ENCODE assay signal across 9 cellular contexts in the genomic region with DNA sequence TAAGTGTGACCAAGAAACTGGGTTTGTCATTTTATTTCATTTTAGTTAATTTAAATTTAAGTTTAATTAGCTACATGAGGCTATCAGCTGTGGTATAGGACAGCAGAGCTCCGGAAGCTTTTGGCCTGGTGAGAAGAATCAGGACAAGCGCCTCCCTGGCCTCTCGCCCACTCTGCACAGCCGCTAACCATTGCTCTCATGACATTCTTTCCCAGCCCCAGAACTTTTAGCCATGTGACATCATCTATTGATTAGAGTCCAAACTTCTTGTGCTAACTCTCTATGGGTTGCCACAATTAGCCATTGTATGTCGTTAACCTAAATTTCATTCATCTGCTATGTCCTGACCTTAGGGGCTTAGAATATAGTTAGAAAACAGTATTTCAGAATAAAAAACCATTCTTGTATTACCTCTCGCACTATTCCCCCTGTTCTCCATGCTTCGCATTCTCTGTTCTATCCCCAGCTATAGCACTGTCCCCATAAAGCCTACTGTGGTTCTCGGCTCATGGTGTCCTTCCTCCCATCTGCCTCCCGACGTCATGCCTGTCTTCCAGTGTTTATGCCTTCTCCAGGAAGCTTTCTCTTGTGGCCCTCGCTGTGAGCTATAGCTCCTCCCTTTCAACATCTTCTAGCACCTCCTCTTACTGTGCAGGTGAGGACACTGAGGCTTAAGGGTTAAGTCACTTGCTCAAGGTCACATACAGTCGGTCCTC. TPM values are rescaled to one million over a fixed set of nuclear protein-coding genes. Genes with fewer than 3 reads are reported as not detected.
DNase-seq lines count a peak whose midpoint lies in the region; ATAC-seq and TF ChIP-seq lines count a peak whose summit lies in the region.
"Had no signal": no experiment of that assay in that cellular context is flagged by ENCODE, and none has a peak within 500 bp of the region (broad histone marks: within the 10 kb centered on the region; RNA-seq: fewer than 3 reads in every experiment).

No MANE protein-coding gene starts in this region.

- no peak overlapping the region for H3K27ac Mint-ChIP-seq in T-cell

- POLR2A ChIA-PET in T-cell (lab: Charles Lee) = no interaction called here

- no peak overlapping the region for H3K4me3 ChIP-seq in SJCRH30
- H3K4me3 ChIP-seq in esophagus muscularis mucosa = peak overlapping the region in 2 of 4 donors; percentile 20 to 24
- no peak overlapping the region for H3K4me3 ChIP-seq in muscle layer of duodenum (ENCODE audit: low read depth in 1 of 2, low read length in 2 of 2)
- no peak overlapping the region for H3K4me3 ChIP-seq in upper lobe of right lung
- no peak overlapping the region for H3K4me3 ChIP-seq in lower leg skin (ENCODE audit: low read depth, poor library complexity, severe bottlenecking)

- H3K4me1 ChIP-seq in SJCRH30 (peaks cover 43% of the 10 kb centered on the region), esophagus muscularis mucosa (peaks cover 69 to 80% (median 74%) of the 10 kb centered on the region in 4 donors), muscle layer of duodenum (ENCODE audit: control insufficient read depth in 1 of 2, insufficient read depth in 2 of 2, low read length in 2 of 2) (peaks cover 12 to 20% of the 10 kb centered on the region in 2 donors), upper lobe of right lung (peaks cover 66% of the 10 kb centered on the region)

- peaks cover 39% of the 10 kb centered on the region for H3K36me3 Mint-ChIP-seq in T-cell

- intact Hi-C loops in esophagus muscularis mucosa (cut with DNase I) = no loop called here
- intact Hi-C loops in upper lobe of right lung (cut with DNase I) = no loop called here
- intact Hi-C loops in lower leg skin (cut with DNase I; ENCODE audit: low total_unique reads) = no loop called here

- CTCF ChIA-PET in T-cell (lab: Charles Lee) = no interaction called here

- no peaks in the 10 kb centered on the region for H3K9me3 ChIP-seq in SJCRH30 (replicated peaks)
- no peaks in the 10 kb centered on the region for H3K9me3 ChIP-seq in esophagus muscularis mucosa
- no peaks in the 10 kb centered on the region for H3K9me3 ChIP-seq in muscle layer of duodenum (ENCODE audit: control insufficient read depth in 1 of 2, low read length in 2 of 2)
- H3K9me3 ChIP-seq in upper lobe of right lung = no peaks in the 10 kb centered on the region

- peaks cover 24 to 39% (median 32%) of the 10 kb centered on the region in 3 donors for H3K4me1 Mint-ChIP-seq in T-cell

- H3K27ac ChIP-seq in SJCRH30 (peak overlapping the region; percentile 95), esophagus muscularis mucosa (replicated peaks in 1 of 4) (peak overlapping the region; percentile 84 to 91 (median 87)), muscle layer of duodenum (ENCODE audit: low read length) (peak overlapping the region; percentile 90), upper lobe of right lung (peak overlapping the region; percentile 73)

- H3K36me3 ChIP-seq in SJCRH30 (peaks cover 22% of the 10 kb centered on the region), esophagus muscularis mucosa (peaks cover 0 to 45% (median 19%) of the 10 kb centered on the region in 4 donors), muscle layer of duodenum (ENCODE audit: control insufficient read depth in 1 of 2, insufficient read depth in 2 of 2, low read length in 2 of 2) (peaks cover 15 to 19% of the 10 kb centered on the region in 2 donors), upper lobe of right lung (peaks cover 23% of the 10 kb centered on the region)

- no peaks in the 10 kb centered on the region for H3K27me3 Mint-ChIP-seq in T-cell
- H3K27me3 Mint-ChIP-seq: stimulated activated naive CD8-positive, alpha-beta T cell treated with anti-CD3 and anti-CD28 coated beads, Interleukin-15, amount 100 ng/mL, for 72 hours had no signal

- TF ChIP-seq POLR2A in esophagus muscularis mucosa (IDR thresholded peaks at IDR 0.05; ENCODE audit: low read depth) = no peak
- no peak for TF ChIP-seq POLR2A in lower leg skin (IDR thresholded peaks at IDR 0.05)

- H3K4me3 Mint-ChIP-seq in T-cell = no peak overlapping the region
- H3K4me3 Mint-ChIP-seq: stimulated activated naive CD8-positive, alpha-beta T cell treated with anti-CD3 and anti-CD28 coated beads, Interleukin-15, amount 100 ng/mL, for 72 hours had no signal

- H3K27me3 ChIP-seq in SJCRH30 (no peaks in the 10 kb centered on the region), esophagus muscularis mucosa (no peaks in the 10 kb centered on the region), muscle layer of duodenum (ENCODE audit: low read depth, low read length) (no peaks in the 10 kb centered on the region), upper lobe of right lung (no peaks in the 10 kb centered on the region)

- DNase-seq in SJCRH30 (peak; percentile 22 to 38), esophagus muscularis mucosa (ENCODE audit: extremely low spot score) (no peak), upper lobe of right lung (no peak), NCI-H187 treated with DMSO at 0.1 percent for 48 hours (lab: John Stamatoyannopoulos, UW) (no peak), lower leg skin (ENCODE audit: low spot score in 2 of 2) (no peak), T-cell (no peak)
- DNase-seq: stimulated activated naive CD8-positive, alpha-beta T cell treated with anti-CD3 and anti-CD28 coated beads, Interleukin-15, amount 100 ng/mL, for 72 hours had no signal

- TF ChIP-seq CTCF in esophagus muscularis mucosa (IDR thresholded peaks at IDR 0.05) = no peak
- no peak for TF ChIP-seq CTCF in upper lobe of right lung (IDR thresholded peaks at IDR 0.05)
- no peak for TF ChIP-seq CTCF in lower leg skin (IDR thresholded peaks at IDR 0.05)

- H3K9me3 Mint-ChIP-seq in T-cell = no peaks in the 10 kb centered on the region
- H3K9me3 Mint-ChIP-seq: stimulated activated naive CD8-positive, alpha-beta T cell treated with anti-CD3 and anti-CD28 coated beads, Interleukin-15, amount 100 ng/mL, for 72 hours had no signal

- no peak for TF ChIP-seq EP300 in esophagus muscularis mucosa (IDR thresholded peaks at IDR 0.05)

- WGBS in esophagus muscularis mucosa = 56% methylated on average over 12 of the region's 12 CpGs
- WGBS in lower leg skin, 2 donors = 55 to 61% methylated on average over 12 of the region's 12 CpGs

- ATAC-seq in upper lobe of right lung = no peak
- ATAC-seq in HG03457 (IDR thresholded peaks at IDR 0.05; ENCODE audit: unreplicated experiment) = no peak
- no peak for ATAC-seq in T-cell (replicated peaks in 1 of 4)
- ATAC-seq: stimulated activated naive CD8-positive, alpha-beta T cell treated with anti-CD3 and anti-CD28 coated beads, Interleukin-15, amount 100 ng/mL, for 72 hours had no signal

RNA-seq across cellular contexts. Expression of a gene that starts 23.5 kb away (rescaled TPM):
- 12.1 and 12.3 TPM in 2 replicates for total RNA-seq in SJCRH30 (2014; rRNA removed; shearing (Covaris generic))
- total RNA-seq in esophagus muscularis mucosa (10 to 100 TPM; 14.1 to 40.9 (median 28.7) TPM), upper lobe of right lung (46.0 TPM), lower leg skin (10 to 100 TPM in 3 of 4 donors, 1 to 10 TPM in 1; 7.3 to 15.1 (median 13.1) TPM), T-cell (10 to 100 TPM; 21.8 to 40.1 (median 35.0) TPM)

RNA-seq across cellular contexts. Expression of a gene that starts 46.0 kb away (rescaled TPM):
- total RNA-seq in SJCRH30 (2014; rRNA removed; shearing (Covaris generic)) = not detected in 2 replicates
- total RNA-seq in esophagus muscularis mucosa = not detected
- 0.26 TPM for total RNA-seq in upper lobe of right lung
- not detected for total RNA-seq in lower leg skin
- total RNA-seq in T-cell = not detected

Comparison
In these comparisons a context has a peak if more than half of its experiments do, and no peak if none do; other contexts are left out.
1. DNase-seq: peak in SJCRH30 (2 of 2); none in esophagus muscularis mucosa (single experiment), upper lobe of right lung (single experiment), NCI-H187 treated with DMSO at 0.1 percent for 48 hours (single experiment), lower leg skin (0 of 2) and T-cell (0 of 34).
2. Peak in every context shown above with its lines, with median percentiles within 50 percentile points of each other: H3K27ac ChIP-seq.